19 cellular contexts compared by ENCODE assay signal in genomic region chr1:207903053-207903452, GRCh38. TPM values are rescaled to one million over a fixed set of nuclear protein-coding genes. Genes with fewer than 3 reads are reported as not detected.
"Had no signal": no experiment of that assay in that cellular context is flagged by ENCODE, and none has a peak within 500 bp of the region (broad histone marks: within the 10 kb centered on the region; RNA-seq: fewer than 3 reads in every experiment).

No MANE protein-coding gene starts in this region.

- H3K36me3 Mint-ChIP-seq: stimulated activated effector memory CD8-positive, alpha-beta T cell treated with anti-CD3 and anti-CD28 coated beads, Interleukin-12 subunit alpha, Interleukin-12 subunit beta, amount 100 ng/mL, for 72 hours; WTC11 had no signal

- H3K36me3 ChIP-seq: ascending aorta, breast epithelium, left lung, tibial nerve had no signal

- DNase-seq: activated CD4-positive, alpha-beta T cell treated with anti-CD3 and anti-CD28 coated beads for 4 hours; activated gamma-delta T cell; activated T-cell treated with anti-CD3 and anti-CD28 coated beads, Interleukin-2, amount 50 U/mL, for 48 hours; effector memory CD8-positive, alpha-beta T cell; hypothalamus; kidney; left lung; mesendoderm; T-helper 2 cell had no signal

- H3K4me1 Mint-ChIP-seq: stimulated activated effector memory CD8-positive, alpha-beta T cell treated with anti-CD3 and anti-CD28 coated beads, Interleukin-12 subunit alpha, Interleukin-12 subunit beta, amount 100 ng/mL, for 72 hours had no signal

- H3K9me3 Mint-ChIP-seq: activated CD8-positive, alpha-beta T cell treated with anti-CD3 and anti-CD28 coated beads for 36 hours; dendritic cell treated with granulocyte-macrophage colony-stimulating factor and Interleukin-4, amounts not matched to agents 40 ng/mL and 50 ng/mL, for 4 days; effector memory CD8-positive, alpha-beta T cell; neural crest cell; stimulated activated effector memory CD8-positive, alpha-beta T cell treated with anti-CD3 and anti-CD28 coated beads, Interleukin-12 subunit alpha, Interleukin-12 subunit beta, amount 100 ng/mL, for 72 hours; WTC11 had no signal

- H3K4me3 ChIP-seq: ascending aorta, breast epithelium, left lung, tibial nerve had no signal

- H3K27me3 ChIP-seq: ascending aorta, breast epithelium, left lung, tibial nerve had no signal

- ATAC-seq: effector memory CD8-positive, alpha-beta T cell; left lung; WTC11 had no signal

- H3K27ac Mint-ChIP-seq: activated CD8-positive, alpha-beta T cell treated with anti-CD3 and anti-CD28 coated beads for 36 hours; dendritic cell treated with granulocyte-macrophage colony-stimulating factor and Interleukin-4, amounts not matched to agents 40 ng/mL and 50 ng/mL, for 4 days; effector memory CD8-positive, alpha-beta T cell; stimulated activated effector memory CD8-positive, alpha-beta T cell treated with anti-CD3 and anti-CD28 coated beads, Interleukin-12 subunit alpha, Interleukin-12 subunit beta, amount 100 ng/mL, for 72 hours; WTC11 had no signal

- H3K4me1 ChIP-seq: breast epithelium had no signal

- H3K9me3 ChIP-seq: ascending aorta, breast epithelium, left lung, tibial nerve had no signal

- H3K4me3 Mint-ChIP-seq: activated CD8-positive, alpha-beta T cell treated with anti-CD3 and anti-CD28 coated beads for 36 hours; dendritic cell treated with granulocyte-macrophage colony-stimulating factor and Interleukin-4, amounts not matched to agents 40 ng/mL and 50 ng/mL, for 4 days; effector memory CD8-positive, alpha-beta T cell; neural crest cell; stimulated activated effector memory CD8-positive, alpha-beta T cell treated with anti-CD3 and anti-CD28 coated beads, Interleukin-12 subunit alpha, Interleukin-12 subunit beta, amount 100 ng/mL, for 72 hours; WTC11 had no signal

RNA-seq across cellular contexts. Expression of gene CD34, which starts 7.9 kb away (rescaled TPM):
- total RNA-seq: epithelial cell of proximal tubule, osteocyte had no signal
